ENCODE assay signal across 8 cellular contexts in the genomic region with DNA sequence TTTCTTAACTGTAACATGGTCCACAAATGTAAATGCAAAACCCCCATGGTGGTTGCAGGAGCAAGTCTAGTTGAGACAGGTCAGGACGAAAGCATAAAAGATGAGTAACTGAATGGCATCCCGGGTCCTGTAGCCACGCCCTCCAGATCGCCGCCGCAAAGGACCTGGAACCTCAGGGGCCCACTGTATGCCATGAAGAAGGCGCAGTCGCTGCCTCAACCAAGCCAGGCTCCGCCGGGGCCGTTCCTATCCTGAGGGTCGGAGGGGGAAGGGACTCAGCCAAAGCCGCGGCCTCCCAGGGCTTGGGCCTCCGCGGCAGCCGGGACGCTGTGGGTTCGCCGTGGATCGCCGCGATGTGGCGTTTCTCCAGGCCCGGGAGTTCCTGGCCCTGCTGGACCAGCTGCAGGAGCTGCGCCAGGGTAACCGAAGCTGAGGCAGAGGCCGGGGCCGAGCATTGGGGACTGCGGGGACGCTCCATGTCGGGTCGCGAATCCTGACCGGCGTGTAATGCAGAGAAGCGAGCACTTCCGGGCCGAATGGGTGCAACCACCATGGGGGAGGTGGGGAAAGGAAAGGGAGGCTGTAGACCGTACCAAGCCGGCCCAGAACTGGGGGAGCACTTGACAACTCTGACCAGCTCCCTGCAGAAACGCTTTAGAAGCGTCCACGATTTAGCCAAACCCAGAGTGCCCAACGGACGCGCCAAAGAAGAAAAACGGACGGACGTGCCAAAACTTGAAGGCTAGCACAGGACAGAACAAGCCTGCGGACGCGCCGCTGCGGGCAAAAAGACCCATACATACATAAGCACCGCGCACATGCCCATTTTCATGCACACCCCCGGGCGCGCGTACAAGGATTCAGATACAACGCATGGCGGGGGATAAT. TPM values are rescaled to one million over a fixed set of nuclear protein-coding genes. Genes with fewer than 3 reads are reported as not detected.
DNase-seq lines count a peak whose midpoint lies in the region; ATAC-seq and TF ChIP-seq lines count a peak whose summit lies in the region.

No MANE protein-coding gene starts in this region.

- H3K36me3 ChIP-seq in HUES6 (ENCODE audit: control insufficient read depth, insufficient read depth, low read length), result peaks cover 19% of the 10 kb centered on the region
- H3K36me3 ChIP-seq in OCI-LY3 (replicated peaks; ENCODE audit: low read depth, low read length), result peaks cover 6% of the 10 kb centered on the region
- H3K36me3 ChIP-seq in mucosa of descending colon (ENCODE audit: low read depth), result peaks cover 4% of the 10 kb centered on the region

- TF ChIP-seq CTCF in OCI-LY3 (IDR thresholded peaks at IDR 0.05; ENCODE audit: low read depth, low read length) (no peak), mucosa of descending colon (IDR thresholded peaks at IDR 0.05) (no peak)

- peak; percentile 79 for ATAC-seq in GM21390 (IDR thresholded peaks at IDR 0.05; ENCODE audit: unreplicated experiment)
- ATAC-seq in mucosa of descending colon, result peak; percentile 99

- peak overlapping the region; percentile 88 for H3K27ac ChIP-seq in HUES6 (ENCODE audit: low read depth, low read length)
- peak overlapping the region; percentile 82 for H3K27ac ChIP-seq in OCI-LY3 (ENCODE audit: low read length)
- H3K27ac ChIP-seq in epithelial cell of prostate, result peak overlapping the region; percentile 100

- H3K4me1 ChIP-seq in HUES6 (ENCODE audit: control insufficient read depth, insufficient read depth, low read length) (no peaks in the 10 kb centered on the region), OCI-LY3 (ENCODE audit: low read length) (peaks cover 28% of the 10 kb centered on the region), mucosa of descending colon (ENCODE audit: low read depth) (peaks cover 6% of the 10 kb centered on the region)

- intact Hi-C loops in mucosa of descending colon (cut with DNase I, micrococcal nuclease), result no loop called here

- peak overlapping the region; percentile 94 for H3K4me2 ChIP-seq in OCI-LY3 (ENCODE audit: low read length)

- peak overlapping the region; percentile 79 for H2AFZ ChIP-seq in OCI-LY3 (ENCODE audit: low read depth, low read length)

- H3K27me3 ChIP-seq in HUES6 (ENCODE audit: control insufficient read depth, insufficient read depth, low read length), result no peaks in the 10 kb centered on the region
- H3K27me3 ChIP-seq in OCI-LY3 (ENCODE audit: low read depth, low read length), result no peaks in the 10 kb centered on the region

- H4K20me1 ChIP-seq in OCI-LY3 (ENCODE audit: insufficient read depth, low read length), result no peaks in the 10 kb centered on the region

- DNase-seq in Caki2 (ENCODE audit: low read depth), result peak; percentile 96
- peak; percentile 83 for DNase-seq in activated T-cell treated with anti-CD3 and anti-CD28 coated beads for 4 hours
- DNase-seq in epithelial cell of prostate (ENCODE audit: low read depth, low spot score), result peak; percentile 92
- peak; percentile 94 to 96 (median 94) for DNase-seq in mucosa of descending colon
- peak; percentile 82 to 86 for DNase-seq in stimulated activated CD8-positive, alpha-beta memory T cell treated with anti-CD3 and anti-CD28 coated beads, Interleukin-2, amount 100 ng/mL, for 48 hours (ENCODE audit: low read depth in 2 of 2)

- H3K4me3 ChIP-seq in HUES6 (ENCODE audit: low read depth, low read length), result peak overlapping the region; percentile 84
- peak overlapping the region; percentile 86 for H3K4me3 ChIP-seq in OCI-LY3 (ENCODE audit: low read length)
- peak overlapping the region; percentile 99 for H3K4me3 ChIP-seq in mucosa of descending colon

- H3K79me2 ChIP-seq in OCI-LY3 (ENCODE audit: low read length), result peaks cover 11% of the 10 kb centered on the region; the same call in 1 of the 2 replicates

- H3K9ac ChIP-seq in HUES6 (ENCODE audit: low read length) (peak overlapping the region; percentile 96), OCI-LY3 (ENCODE audit: low read length) (peak overlapping the region; percentile 83)

- no peaks in the 10 kb centered on the region for H3K9me3 ChIP-seq in HUES6 (ENCODE audit: control insufficient read depth, insufficient read depth, low read depth, low read length)
- no peaks in the 10 kb centered on the region for H3K9me3 ChIP-seq in OCI-LY3 (ENCODE audit: insufficient read depth, low read length)
- H3K9me3 ChIP-seq in mucosa of descending colon, result no peaks in the 10 kb centered on the region

- in situ Hi-C loops in Caki2 (cut with HindIII; ENCODE audit: low pct_unique_long_range_greater_than_20kb, low sequenced_read_pairs), result no loop called here

RNA-seq across cellular contexts. Expression of gene RPL7L1, which starts 11.1 kb away (rescaled TPM):
- 116 and 181 TPM in 2 replicates for total RNA-seq in Caki2 (2014; rRNA removed; shearing (Covaris generic); ENCODE audit: low replicate concordance)
- 10 to 100 TPM; 47.4 to 61.4 (median 53.7) TPM for total RNA-seq in mucosa of descending colon

RNA-seq across cellular contexts. Expression of gene PTCRA, which starts 25.3 kb away (rescaled TPM):
- not detected in 2 replicates for total RNA-seq in Caki2 (2014; rRNA removed; shearing (Covaris generic); ENCODE audit: low replicate concordance)
- total RNA-seq in mucosa of descending colon, result not detected

RNA-seq across cellular contexts. Expression of gene CNPY3, which starts 38.7 kb away (rescaled TPM):
- total RNA-seq in Caki2 (2014; rRNA removed; shearing (Covaris generic); ENCODE audit: low replicate concordance), result 69.2 and 70.4 TPM in 2 replicates
- total RNA-seq in mucosa of descending colon, result 10 to 100 TPM; 18.4 to 30.5 (median 23.5) TPM

Comparison
In these comparisons a context has a peak if more than half of its experiments do, and no peak if none do; other contexts are left out.
1. Peak in every context shown above with its lines: DNase-seq, ATAC-seq, H3K4me3 ChIP-seq and H3K27ac ChIP-seq.